Comparison of ENCODE assay signal across 19 cellular contexts in the genomic region with DNA sequence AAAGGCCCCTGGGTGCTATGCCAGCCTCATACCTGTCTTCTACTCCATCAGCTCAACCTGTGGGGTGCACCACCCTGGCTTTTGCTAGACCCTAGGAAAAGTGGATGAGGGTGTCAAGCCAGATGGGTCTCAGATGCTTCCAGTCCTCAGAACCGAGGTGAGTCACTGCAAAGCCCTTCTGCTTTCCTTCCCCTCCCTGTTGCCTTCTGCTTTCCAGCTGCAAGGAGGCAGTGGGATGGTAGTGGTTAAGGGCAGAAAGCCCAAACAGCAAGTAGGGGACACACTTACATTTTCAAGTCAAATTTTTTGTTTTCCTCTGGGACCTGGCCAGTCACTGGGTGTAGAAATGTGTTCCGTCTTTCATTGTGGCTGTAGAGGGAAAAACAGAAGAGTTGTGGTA.
"Had no signal": no experiment of that assay in that cellular context is flagged by ENCODE, and none has a peak within 500 bp of the region (broad histone marks: within the 10 kb centered on the region; RNA-seq: fewer than 3 reads in every experiment).

No MANE protein-coding gene starts in this region.

- H3K9me3 ChIP-seq: ascending aorta, gastrocnemius medialis, heart right ventricle, transverse colon, vagina had no signal

- H3K4me1 ChIP-seq: ascending aorta, gastrocnemius medialis had no signal

- H3K36me3 ChIP-seq: ascending aorta, gastrocnemius medialis, vagina had no signal

- H3K4me3 ChIP-seq: ascending aorta, gastrocnemius medialis, heart right ventricle, lung, transverse colon, vagina had no signal

- H3K27me3 ChIP-seq: ascending aorta, gastrocnemius medialis, heart right ventricle, transverse colon, vagina had no signal

- ATAC-seq: activated CD8-positive, alpha-beta T cell treated with anti-CD3 and anti-CD28 coated beads, Interleukin-2, amount 10 ng/mL, durations not matched to agents 7 days and 5 days; activated naive CD8-positive, alpha-beta T cell treated with anti-CD3 and anti-CD28 coated beads, Interleukin-2, amount 50 U/mL, for 24 hours; effector memory CD8-positive, alpha-beta T cell; gastrocnemius medialis; heart right ventricle; left colon; stimulated activated naive CD8-positive, alpha-beta T cell treated with anti-CD3 and anti-CD28 coated beads, Interleukin-15, Interleukin-2, amounts not matched to agents 100 U/mL and 50 U/mL, for 24 hours had no signal

- DNase-seq: activated CD4-positive, alpha-beta T cell treated with anti-CD3 and anti-CD28 coated beads, Interleukin-2, amount 10 ng/mL, durations not matched to agents 24 days and 14 days; activated CD8-positive, alpha-beta T cell treated with anti-CD3 and anti-CD28 coated beads, Interleukin-2, amount 10 ng/mL, durations not matched to agents 7 days and 5 days; activated naive CD4-positive, alpha-beta T cell treated with anti-CD3 and anti-CD28 coated beads, Interleukin-2, amount 10 ng/mL, durations not matched to agents 7 days and 5 days; activated naive CD8-positive, alpha-beta T cell treated with anti-CD3 and anti-CD28 coated beads, Interleukin-2, amount 50 U/mL, for 24 hours; activated T-cell treated with anti-CD3 and anti-CD28 coated beads, Interleukin-2, amount 50 U/mL, for 24 hours; effector memory CD8-positive, alpha-beta T cell; gastrocnemius medialis; heart right ventricle; left colon; nephron progenitor cell; occipital lobe; stimulated activated CD4-positive, alpha-beta T cell treated with anti-CD3 and anti-CD28 coated beads, Interleukin-2, amount 100 ng/mL, for 24 hours; stimulated activated naive CD8-positive, alpha-beta T cell treated with anti-CD3 and anti-CD28 coated beads, Interleukin-15, Interleukin-2, amounts not matched to agents 100 U/mL and 50 U/mL, for 24 hours; T-helper 1 cell; T-helper 9 cell; transverse colon had no signal

- H3K27ac ChIP-seq: ascending aorta, gastrocnemius medialis, heart right ventricle, vagina had no signal
